16 cellular contexts compared by ENCODE assay signal in the genomic region with DNA sequence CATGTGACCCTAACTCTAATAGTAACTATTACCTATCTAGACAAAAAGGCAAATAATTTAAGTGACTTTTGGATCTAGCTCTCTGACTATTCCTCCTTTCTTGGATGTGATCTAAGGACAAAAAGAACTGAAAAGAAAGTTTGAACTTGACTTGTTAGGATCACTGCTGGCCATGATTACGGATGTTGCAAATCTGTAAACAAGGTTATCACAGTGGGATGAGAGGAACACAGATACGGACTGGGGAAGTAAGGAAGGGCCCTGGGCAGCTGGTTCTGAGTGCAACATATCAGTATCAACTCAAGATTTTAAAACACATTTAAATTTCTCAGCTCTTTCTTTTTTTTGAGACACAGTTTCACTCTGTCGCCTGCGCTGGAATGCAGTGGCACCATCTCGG.
"Had no signal": no experiment of that assay in that cellular context is flagged by ENCODE, and none has a peak within 500 bp of the region (broad histone marks: within the 10 kb centered on the region; RNA-seq: fewer than 3 reads in every experiment).

No MANE protein-coding gene starts in this region.

- H3K4me3 ChIP-seq: gastroesophageal sphincter, left lung, pancreas, thyroid gland had no signal

- H3K9me3 Mint-ChIP-seq: activated T-helper 1 cell treated with anti-CD3 and anti-CD28 coated beads, Interleukin-12 subunit alpha, Interleukin-12 subunit beta, Interleukin-2, Interleukin-4 antibody, amounts not matched to agents 30 ng/mL and 10 ng/mL and 1 ng/mL, durations not matched to agents 14 hours and 24 hours and 36 hours; dendritic cell treated with granulocyte-macrophage colony-stimulating factor and Interleukin-4, amounts not matched to agents 40 ng/mL and 50 ng/mL, for 4 days; stimulated activated effector memory CD8-positive, alpha-beta T cell treated with anti-CD3 and anti-CD28 coated beads, Interleukin-12 subunit alpha, Interleukin-12 subunit beta, amount 100 ng/mL, for 72 hours had no signal

- H3K27ac Mint-ChIP-seq: activated T-helper 1 cell treated with anti-CD3 and anti-CD28 coated beads, Interleukin-12 subunit alpha, Interleukin-12 subunit beta, Interleukin-2, Interleukin-4 antibody, amounts not matched to agents 30 ng/mL and 10 ng/mL and 1 ng/mL, durations not matched to agents 14 hours and 24 hours and 36 hours; dendritic cell treated with granulocyte-macrophage colony-stimulating factor and Interleukin-4, amounts not matched to agents 40 ng/mL and 50 ng/mL, for 4 days; stimulated activated effector memory CD8-positive, alpha-beta T cell treated with anti-CD3 and anti-CD28 coated beads, Interleukin-12 subunit alpha, Interleukin-12 subunit beta, amount 100 ng/mL, for 72 hours had no signal

- H3K9me3 ChIP-seq: gastroesophageal sphincter, left lung, pancreas, thyroid gland had no signal

- H3K4me1 Mint-ChIP-seq: stimulated activated effector memory CD8-positive, alpha-beta T cell treated with anti-CD3 and anti-CD28 coated beads, Interleukin-12 subunit alpha, Interleukin-12 subunit beta, amount 100 ng/mL, for 72 hours had no signal

- H3K27me3 ChIP-seq: gastroesophageal sphincter, pancreas, thyroid gland had no signal

- H3K4me3 Mint-ChIP-seq: activated T-helper 1 cell treated with anti-CD3 and anti-CD28 coated beads, Interleukin-12 subunit alpha, Interleukin-12 subunit beta, Interleukin-2, Interleukin-4 antibody, amounts not matched to agents 30 ng/mL and 10 ng/mL and 1 ng/mL, durations not matched to agents 14 hours and 24 hours and 36 hours; dendritic cell treated with granulocyte-macrophage colony-stimulating factor and Interleukin-4, amounts not matched to agents 40 ng/mL and 50 ng/mL, for 4 days; stimulated activated effector memory CD8-positive, alpha-beta T cell treated with anti-CD3 and anti-CD28 coated beads, Interleukin-12 subunit alpha, Interleukin-12 subunit beta, amount 100 ng/mL, for 72 hours had no signal

- ATAC-seq: activated CD4-positive, CD25-positive, alpha-beta regulatory T cell treated with anti-CD3 and anti-CD28 coated beads, Interleukin-2, amount 50 U/mL, for 24 hours; left lung; pancreas; stimulated activated effector memory CD8-positive, alpha-beta T cell treated with anti-CD3 and anti-CD28 coated beads, Interleukin-12 subunit alpha, Interleukin-12 subunit beta, amount 100 ng/mL, for 72 hours had no signal

- H3K36me3 ChIP-seq: left lung, pancreas, thyroid gland had no signal

- H3K27ac ChIP-seq: epithelial cell of prostate, left lung, pancreas, thyroid gland had no signal

- H3K36me3 Mint-ChIP-seq: stimulated activated effector memory CD8-positive, alpha-beta T cell treated with anti-CD3 and anti-CD28 coated beads, Interleukin-12 subunit alpha, Interleukin-12 subunit beta, amount 100 ng/mL, for 72 hours had no signal

- DNase-seq: activated CD4-positive, alpha-beta T cell treated with anti-CD3 and anti-CD28 coated beads, Interleukin-2, amount 50 U/mL, for 1 hour; activated CD8-positive, alpha-beta memory T cell treated with anti-CD3 and anti-CD28 coated beads for 24 hours; activated naive CD4-positive, alpha-beta T cell; anterior cingulate cortex; cerebellar nuclear complex; islet precursor cell; left lung; pancreas; SW 1271; thyroid gland had no signal
